ENCODE assay signal across 28 cellular contexts in genomic region chr4:168577624-168578023, GRCh38.
"Had no signal": no experiment of that assay in that cellular context is flagged by ENCODE, and none has a peak within 500 bp of the region (broad histone marks: within the 10 kb centered on the region; RNA-seq: fewer than 3 reads in every experiment).

No MANE protein-coding gene starts in this region.

- H3K4me2 ChIP-seq: hepatocyte, smooth muscle cell had no signal

- H3K27me3 ChIP-seq: esophagus muscularis mucosa, hepatocyte, sigmoid colon, stomach, tibial artery, upper lobe of right lung had no signal

- DNase-seq: activated CD4-positive, alpha-beta T cell treated with anti-CD3 and anti-CD28 coated beads for 48 hours; activated CD4-positive, alpha-beta T cell treated with anti-CD3 and anti-CD28 coated beads, Interleukin-2, amount 50 U/mL, for 48 hours; activated CD8-positive, alpha-beta memory T cell treated with anti-CD3 and anti-CD28 coated beads for 24 hours; activated effector memory CD4-positive, alpha-beta T cell treated with anti-CD3 and anti-CD28 coated beads, Interleukin-2, amount 50 U/mL, for 16 hours; activated naive CD4-positive, alpha-beta T cell treated with anti-CD3 and anti-CD28 coated beads for 36 hours; activated naive CD8-positive, alpha-beta T cell treated with anti-CD3 and anti-CD28 coated beads for 36 hours; amniotic stem cell; central memory CD4-positive, alpha-beta T cell; foreskin melanocyte; islet precursor cell; left colon; lower lobe of right lung; mesendoderm; posterior cingulate gyrus; sigmoid colon; stimulated activated CD4-positive, alpha-beta T cell treated with anti-CD3 and anti-CD28 coated beads, Interleukin-15, amount 100 ng/mL, for 24 hours; stimulated activated CD4-positive, alpha-beta T cell treated with anti-CD3 and anti-CD28 coated beads, Interleukin-2, amount 100 ng/mL, for 24 hours; stimulated activated naive B cell treated with anti-CD40 and anti-IgM and Interleukin-4, amounts not matched to agents 10 μg/mL and 1 μg/mL and 100 μg/mL, for 72 hours; stomach; tibial artery; upper lobe of right lung; WERI-Rb-1 had no signal

- H3K4me1 Mint-ChIP-seq: stimulated activated naive B cell treated with anti-CD40 and anti-IgM and Interleukin-4, amounts not matched to agents 10 μg/mL and 1 μg/mL and 100 μg/mL, for 72 hours had no signal

- H3K9me3 ChIP-seq: esophagus muscularis mucosa, lower lobe of right lung, mucosa of descending colon, sigmoid colon, stomach, tibial artery, upper lobe of right lung had no signal

- H3K79me2 ChIP-seq: hepatocyte had no signal

- H3K4me3 Mint-ChIP-seq: activated naive CD4-positive, alpha-beta T cell treated with anti-CD3 and anti-CD28 coated beads for 36 hours; activated naive CD8-positive, alpha-beta T cell treated with anti-CD3 and anti-CD28 coated beads for 36 hours; nephron; stimulated activated naive B cell treated with anti-CD40 and anti-IgM and Interleukin-4, amounts not matched to agents 10 μg/mL and 1 μg/mL and 100 μg/mL, for 72 hours had no signal

- H3K27ac Mint-ChIP-seq: activated naive CD4-positive, alpha-beta T cell treated with anti-CD3 and anti-CD28 coated beads for 36 hours; activated naive CD8-positive, alpha-beta T cell treated with anti-CD3 and anti-CD28 coated beads for 36 hours; nephron; stimulated activated naive B cell treated with anti-CD40 and anti-IgM and Interleukin-4, amounts not matched to agents 10 μg/mL and 1 μg/mL and 100 μg/mL, for 72 hours had no signal

- ATAC-seq: activated CD4-positive, CD25-positive, alpha-beta regulatory T cell treated with anti-CD3 and anti-CD28 coated beads, Interleukin-2, amount 50 U/mL, for 24 hours; left colon; mucosa of descending colon; stimulated activated naive B cell treated with anti-CD40 and anti-IgM and Interleukin-4, amounts not matched to agents 10 μg/mL and 1 μg/mL and 100 μg/mL, for 72 hours; upper lobe of right lung had no signal

- H3K36me3 Mint-ChIP-seq: activated naive CD8-positive, alpha-beta T cell treated with anti-CD3 and anti-CD28 coated beads for 36 hours; stimulated activated naive B cell treated with anti-CD40 and anti-IgM and Interleukin-4, amounts not matched to agents 10 μg/mL and 1 μg/mL and 100 μg/mL, for 72 hours had no signal

- H2AFZ ChIP-seq: hepatocyte had no signal

- H3K4me1 ChIP-seq: lower lobe of right lung, stomach, tibial artery, upper lobe of right lung had no signal

- H3K36me3 ChIP-seq: esophagus muscularis mucosa, lower lobe of right lung, sigmoid colon, stomach, tibial artery, upper lobe of right lung, WERI-Rb-1 had no signal

- H3K4me3 ChIP-seq: esophagus muscularis mucosa, hepatocyte, lower lobe of right lung, mucosa of descending colon, sigmoid colon, smooth muscle cell, stomach, tibial artery, upper lobe of right lung had no signal

- H3K27ac ChIP-seq: esophagus muscularis mucosa, hepatocyte, lower lobe of right lung, sigmoid colon, stomach, tibial artery, upper lobe of right lung, WERI-Rb-1 had no signal
